ENCODE assay signal across 1 cellular context in genomic region chr3:149971403-149972075, GRCh38.
TF ChIP-seq lines count a peak whose summit lies in the region.

No MANE protein-coding gene starts in this region.

TF ChIP-seq in HepG2, 621 proteins besides CTCF, POLR2A, EP300 and RAD21 (continued from another document and continues in another):
- TF ChIP-seq ZNF362 (CRISPR knock-in tag; IDR thresholded peaks at IDR 0.05; ENCODE audit: borderline replicate concordance) (no peak; the same call in 1 of the 2 replicates), DMTF1 (CRISPR knock-in tag; IDR thresholded peaks at IDR 0.05) (no peak), SMAD1 (CRISPR knock-in tag; IDR thresholded peaks at IDR 0.05; ENCODE audit: borderline replicate concordance, low read depth) (no peak), TCF12 (IDR thresholded peaks at IDR 0.05) (no peak), TCF12 (CRISPR knock-in tag; IDR thresholded peaks at IDR 0.05) (no peak), NR1H2 (CRISPR knock-in tag; IDR thresholded peaks at IDR 0.05; ENCODE audit: borderline replicate concordance, low read depth) (no peak), ZNF33B (CRISPR knock-in tag; IDR thresholded peaks at IDR 0.05) (no peak), ARNTL (CRISPR knock-in tag; IDR thresholded peaks at IDR 0.05) (no peak), SIN3A (IDR thresholded peaks at IDR 0.05; ENCODE audit: borderline replicate concordance, low read depth, low read length) (0 out of 2 replicates have a peak, but pooled peaks have one; percentile 61), TFDP2 (CRISPR knock-in tag; IDR thresholded peaks at IDR 0.05) (peak; percentile 0), ZNF547 (CRISPR knock-in tag; IDR thresholded peaks at IDR 0.05) (no peak), NR2F2 (IDR thresholded peaks at IDR 0.05; ENCODE audit: borderline replicate concordance, low read depth) (no peak), SUZ12 (IDR thresholded peaks at IDR 0.05; ENCODE audit: low read depth, low read length) (no peak), ZNF496 (CRISPR knock-in tag; IDR thresholded peaks at IDR 0.05; ENCODE audit: insufficient replicate concordance) (no peak), STAT6 (CRISPR knock-in tag; IDR thresholded peaks at IDR 0.05; ENCODE audit: borderline replicate concordance) (no peak), MTF2 (CRISPR knock-in tag; IDR thresholded peaks at IDR 0.05; ENCODE audit: borderline replicate concordance) (no peak), ZNF740 (CRISPR knock-in tag; IDR thresholded peaks at IDR 0.05) (no peak), HDAC1 (CRISPR knock-in tag; IDR thresholded peaks at IDR 0.05) (peak; percentile 23; the same call in 1 of the 2 replicates), TEAD3 (CRISPR knock-in tag; optimal IDR thresholded peaks at IDR 0.05; ENCODE audit: borderline replicate concordance) (no peak), SRF (IDR thresholded peaks at IDR 0.05; ENCODE audit: low read depth, low read length) (no peak), SMC3 (IDR thresholded peaks at IDR 0.05; ENCODE audit: low read length) (no peak), BHLHE40 (IDR thresholded peaks at IDR 0.05; ENCODE audit: low read length) (no peak), ZNF235 (CRISPR knock-in tag; IDR thresholded peaks at IDR 0.05; ENCODE audit: borderline replicate concordance) (no peak; the same call in 1 of the 2 replicates), TBP (CRISPR knock-in tag; IDR thresholded peaks at IDR 0.05) (no peak), IRX3 (CRISPR knock-in tag; IDR thresholded peaks at IDR 0.05; ENCODE audit: borderline replicate concordance, low read depth) (no peak), ZNF12 (CRISPR knock-in tag; IDR thresholded peaks at IDR 0.05) (no peak), KMT2B (CRISPR knock-in tag; IDR thresholded peaks at IDR 0.05) (no peak; the same call in 1 of the 2 replicates), ZC3H13 (CRISPR knock-in tag; IDR thresholded peaks at IDR 0.05) (no peak), KLF11 (CRISPR knock-in tag; IDR thresholded peaks at IDR 0.05) (no peak), NFE2L2 (IDR thresholded peaks at IDR 0.05; ENCODE audit: low read length) (no peak), ZNF451 (CRISPR knock-in tag; IDR thresholded peaks at IDR 0.05) (no peak), RFX1 (IDR thresholded peaks at IDR 0.05) (peak; percentile 37; the same call in 1 of the 2 replicates), ZNF34 (CRISPR knock-in tag; IDR thresholded peaks at IDR 0.05; ENCODE audit: borderline replicate concordance) (no peak), SMYD3 (CRISPR knock-in tag; IDR thresholded peaks at IDR 0.05) (no peak; the same call in 1 of the 2 replicates), IRF2 (CRISPR knock-in tag; IDR thresholded peaks at IDR 0.05) (no peak), PREB (CRISPR knock-in tag; IDR thresholded peaks at IDR 0.05) (no peak), KLF15 (CRISPR knock-in tag; IDR thresholded peaks at IDR 0.05; ENCODE audit: borderline replicate concordance) (no peak), YEATS2 (CRISPR knock-in tag; IDR thresholded peaks at IDR 0.05; ENCODE audit: borderline replicate concordance) (no peak), RNF2 (conservative IDR thresholded peaks at IDR 0.05; ENCODE audit: low read depth) (peak; percentile 21; the same call in 1 of the 2 replicates), ZNF275 (CRISPR knock-in tag; IDR thresholded peaks at IDR 0.05; ENCODE audit: borderline replicate concordance) (0 out of 2 replicates have a peak, but pooled peaks have one; percentile 40), ZNF256 (CRISPR knock-in tag; conservative IDR thresholded peaks at IDR 0.05) (0 out of 2 replicates have a peak, but pooled peaks have one; percentile 15), BORCS8-MEF2B (CRISPR knock-in tag; IDR thresholded peaks at IDR 0.05) (no peak), ASH2L (IDR thresholded peaks at IDR 0.05; ENCODE audit: insufficient read length, low read depth, low read length) (peak; percentile 30), HCFC1 (IDR thresholded peaks at IDR 0.05; ENCODE audit: low read depth, low read length) (no peak)
- TF ChIP-seq, protein P1, sequence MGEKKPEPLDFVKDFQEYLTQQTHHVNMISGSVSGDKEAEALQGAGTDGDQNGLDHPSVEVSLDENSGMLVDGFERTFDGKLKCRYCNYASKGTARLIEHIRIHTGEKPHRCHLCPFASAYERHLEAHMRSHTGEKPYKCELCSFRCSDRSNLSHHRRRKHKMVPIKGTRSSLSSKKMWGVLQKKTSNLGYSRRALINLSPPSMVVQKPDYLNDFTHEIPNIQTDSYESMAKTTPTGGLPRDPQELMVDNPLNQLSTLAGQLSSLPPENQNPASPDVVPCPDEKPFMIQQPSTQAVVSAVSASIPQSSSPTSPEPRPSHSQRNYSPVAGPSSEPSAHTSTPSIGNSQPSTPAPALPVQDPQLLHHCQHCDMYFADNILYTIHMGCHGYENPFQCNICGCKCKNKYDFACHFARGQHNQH (CRISPR knock-in tag; IDR thresholded peaks at IDR 0.05): no peak; the same call in 1 of the 2 replicates
- TF ChIP-seq, protein P2, sequence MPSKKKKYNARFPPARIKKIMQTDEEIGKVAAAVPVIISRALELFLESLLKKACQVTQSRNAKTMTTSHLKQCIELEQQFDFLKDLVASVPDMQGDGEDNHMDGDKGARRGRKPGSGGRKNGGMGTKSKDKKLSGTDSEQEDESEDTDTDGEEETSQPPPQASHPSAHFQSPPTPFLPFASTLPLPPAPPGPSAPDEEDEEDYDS (CRISPR knock-in tag; IDR thresholded peaks at IDR 0.05): no peak
- TF ChIP-seq, protein P3, sequence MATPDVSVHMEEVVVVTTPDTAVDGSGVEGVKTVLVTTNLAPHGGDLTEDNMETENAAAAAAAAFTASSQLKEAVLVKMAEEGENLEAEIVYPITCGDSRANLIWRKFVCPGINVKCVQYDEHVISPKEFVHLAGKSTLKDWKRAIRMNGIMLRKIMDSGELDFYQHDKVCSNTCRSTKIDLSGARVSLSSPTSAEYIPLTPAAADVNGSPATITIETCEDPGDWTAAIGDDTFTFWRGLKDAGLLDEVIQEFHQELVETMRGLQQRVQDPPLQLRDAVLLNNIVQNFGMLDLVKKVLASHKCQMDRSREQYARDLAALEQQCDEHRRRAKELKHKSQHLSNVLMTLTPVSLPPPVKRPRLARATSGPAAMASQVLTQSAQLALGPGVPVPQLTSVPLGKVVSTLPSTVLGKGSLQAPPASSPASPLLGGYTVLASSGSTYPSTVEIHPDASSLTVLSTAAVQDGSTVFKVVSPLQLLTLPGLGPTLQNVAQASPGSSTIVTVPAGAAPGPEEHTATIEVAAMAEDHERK (CRISPR knock-in tag; IDR thresholded peaks at IDR 0.05; ENCODE audit: low read depth): no peak
